8 cellular contexts compared by ENCODE assay signal in genomic region chr20:45823949-45824835, GRCh38. TPM values are rescaled to one million over a fixed set of nuclear protein-coding genes. Genes with fewer than 3 reads are reported as not detected.
DNase-seq lines count a peak whose midpoint lies in the region; ATAC-seq and TF ChIP-seq lines count a peak whose summit lies in the region.

No MANE protein-coding gene starts in this region.

- H3K4me1 Mint-ChIP-seq in activated B cell treated with CpG ODN at 0.5 μM for 24 hours = peaks cover 26% of the 10 kb centered on the region
- peaks cover 28% of the 10 kb centered on the region for H3K4me1 Mint-ChIP-seq in dendritic cell treated with granulocyte-macrophage colony-stimulating factor and Interleukin-4, amounts not matched to agents 40 ng/mL and 50 ng/mL, for 4 days (ENCODE audit: low read depth)

- H3K4me3 ChIP-seq in HCT116 (replicated peaks in 1 of 2; ENCODE audit: low read depth in 1 of 2, low read length in 2 of 2) (no peak overlapping the region), mesendoderm (ENCODE audit: low read length) (no peak overlapping the region)

- H3K79me2 ChIP-seq in HCT116 (ENCODE audit: insufficient read depth, low read length) (no peaks in the 10 kb centered on the region), mesendoderm (ENCODE audit: control insufficient read depth, insufficient read depth, low read length) (no peaks in the 10 kb centered on the region)

- H2BK5ac ChIP-seq in mesendoderm (ENCODE audit: low read length) = no peak overlapping the region

- H3K36me3 ChIP-seq in HCT116 (ENCODE audit: control insufficient read depth in 1 of 2, insufficient read depth in 2 of 2, low read length in 2 of 2) = no peaks in the 10 kb centered on the region
- H3K36me3 ChIP-seq in mesendoderm (ENCODE audit: control insufficient read depth, insufficient read depth, low read length) = no peaks in the 10 kb centered on the region

- TF ChIP-seq RAD21 in HCT116 (IDR thresholded peaks at IDR 0.05; ENCODE audit: low read depth) = peak; percentile 68

- H3K4ac ChIP-seq in mesendoderm (ENCODE audit: low read depth, low read length) = no peak overlapping the region

- no peak overlapping the region for H3K18ac ChIP-seq in mesendoderm (ENCODE audit: low read length)

- H4K5ac ChIP-seq in mesendoderm (ENCODE audit: low read length) = no peak overlapping the region

- peak overlapping the region; percentile 82 for H3K4me3 Mint-ChIP-seq in activated B cell treated with CpG ODN at 0.5 μM for 24 hours
- H3K4me3 Mint-ChIP-seq in dendritic cell treated with granulocyte-macrophage colony-stimulating factor and Interleukin-4, amounts not matched to agents 40 ng/mL and 50 ng/mL, for 4 days = peak overlapping the region; percentile 64

- RAD21 ChIA-PET in HCT116 (lab: Charles Lee; ENCODE audit: low non-redundant PET in 1 of 2, low total read pairs in 2 of 2, uncharacterized antibody in 2 of 2, unreplicated experiment in 2 of 2) = interaction anchor here in 1 of 2 experiments (0.6 to 0.7 kb wide), 2 partner anchors 39 to 139 kb away, joined by 3 read pairs; no protein-coding TSS in a partner anchor

- intact Hi-C loops in HCT116 (cut with micrococcal nuclease) (loop anchor here (2.0 kb wide), 1 partner anchor 139 kb away; no protein-coding TSS in a partner anchor), activated B cell treated with CpG ODN at 0.5 μM for 24 hours (cut with micrococcal nuclease) (loop anchor here (1.0 to 5.0 kb wide), 2 partner anchors 139 to 188 kb away; no protein-coding TSS in a partner anchor)
- intact Hi-C loops in dendritic cell treated with granulocyte-macrophage colony-stimulating factor and Interleukin-4, amounts not matched to agents 40 ng/mL and 50 ng/mL, for 4 days (cut with micrococcal nuclease) = loop anchor here (1.0 kb wide), 1 partner anchor 139 kb away; no protein-coding TSS in a partner anchor

- H2BK15ac ChIP-seq in mesendoderm (replicated peaks; ENCODE audit: low read depth) = no peak overlapping the region

- no peak for TF ChIP-seq POLR2A in HCT116 (IDR thresholded peaks at IDR 0.05; ENCODE audit: borderline replicate concordance, extremely low read depth, insufficient read depth, insufficient read length)

- POLR2A ChIA-PET in HCT116 (lab: Charles Lee) (no interaction called here), activated B cell treated with CpG ODN at 0.5 μM for 24 hours (lab: Charles Lee) (interaction anchor here (0.6 to 1.4 kb wide), 5 partner anchors 31 to 145 kb away, joined by 3 to 9 read pairs (median 3); partner anchors contain the start of genes ACOT8, PCIF1 and ZSWIM3)

- peak overlapping the region; percentile 60 for H3K27ac Mint-ChIP-seq in activated B cell treated with CpG ODN at 0.5 μM for 24 hours
- H3K27ac Mint-ChIP-seq in dendritic cell treated with granulocyte-macrophage colony-stimulating factor and Interleukin-4, amounts not matched to agents 40 ng/mL and 50 ng/mL, for 4 days = peak overlapping the region; percentile 8

- H3K27me3 Mint-ChIP-seq in activated B cell treated with CpG ODN at 0.5 μM for 24 hours = peaks cover 18% of the 10 kb centered on the region
- H3K27me3 Mint-ChIP-seq in dendritic cell treated with granulocyte-macrophage colony-stimulating factor and Interleukin-4, amounts not matched to agents 40 ng/mL and 50 ng/mL, for 4 days = peaks cover 39% of the 10 kb centered on the region

- CTCF ChIA-PET in HCT116 (lab: Charles Lee) (interaction anchor here (1.5 to 1.9 kb wide), 2 partner anchors 110 to 137 kb away, joined by 6 read pairs; partner anchors contain the start of gene PCIF1), activated B cell treated with CpG ODN at 0.5 μM for 24 hours (lab: Charles Lee) (interaction anchor here (0.8 to 2.3 kb wide), 9 partner anchors 15 to 163 kb away, joined by 3 to 11 read pairs (median 3); partner anchors contain the start of gene ZSWIM1)

- H3K23ac ChIP-seq in mesendoderm (ENCODE audit: low read length) = no peak overlapping the region

- TF ChIP-seq CTCF in HCT116 (IDR thresholded peaks at IDR 0.05 in 2 of 3, conservative IDR thresholded peaks at IDR 0.05 in 1 of 3; ENCODE audit: borderline replicate concordance in 1 of 3, insufficient read depth in 1 of 3, low read depth in 2 of 3, low read length in 2 of 3) (peak; percentile 31 to 61 (median 61); a peak in 4 of 6 replicates), activated B cell treated with CpG ODN at 0.5 μM for 24 hours (IDR thresholded peaks at IDR 0.05) (no peak)

- ATAC-seq in HCT116 (peak; percentile 82), activated B cell treated with CpG ODN at 0.5 μM for 24 hours (ENCODE audit: low read depth) (peak; percentile 85), HG02970 (IDR thresholded peaks at IDR 0.05; ENCODE audit: low FRiP score, unreplicated experiment) (no peak), HG03135 (IDR thresholded peaks at IDR 0.05; ENCODE audit: unreplicated experiment) (no peak)

- H3K4me1 ChIP-seq in HCT116 (ENCODE audit: control insufficient read depth in 1 of 2, insufficient read depth in 2 of 2, low read length in 2 of 2) (peaks cover 9 to 22% of the 10 kb centered on the region in 2 experiments; a peak in 3 of 4 replicates), mesendoderm (ENCODE audit: control insufficient read depth, low read depth, low read length) (no peaks in the 10 kb centered on the region)

- H3K56ac ChIP-seq in mesendoderm (ENCODE audit: low read length) = peak overlapping the region; percentile 12

- no peak overlapping the region for H2AFZ ChIP-seq in HCT116 (ENCODE audit: low read depth, low read length, poor library complexity, severe bottlenecking)

- H3K4me2 ChIP-seq in HCT116 (ENCODE audit: low read length) (no peak overlapping the region), mesendoderm (ENCODE audit: low read length) (peak overlapping the region; percentile 23)

- DNase-seq in AG08395 (ENCODE audit: low spot score) = peak; percentile 41
- DNase-seq in HCT116 (ENCODE audit: low read depth, low spot score) = no peak
- peak; percentile 48 for DNase-seq in activated B cell treated with CpG ODN at 0.5 μM for 24 hours
- peak; percentile 85 for DNase-seq in mesendoderm
- peak in 5 of 6 experiments; percentile 9 to 40 (median 24) for DNase-seq in stimulated activated naive CD4-positive, alpha-beta T cell (lab: John Stamatoyannopoulos, UW)

- no peak overlapping the region for H3K27ac ChIP-seq in HCT116 (ENCODE audit: low read depth, low read length)
- H3K27ac ChIP-seq in mesendoderm (ENCODE audit: low read depth, low read length) = no peak overlapping the region

- no peaks in the 10 kb centered on the region for H3K9me3 ChIP-seq in HCT116 (ENCODE audit: control insufficient read depth in 1 of 2, insufficient read depth in 1 of 2, low read depth in 1 of 2, low read length in 2 of 2)

- no CpG with 5 or more reads among the region's 57 CpGs for WGBS in mesendoderm (ENCODE audit: extremely low coverage, insufficient coverage, low lambda C conversion rate)

- no peaks in the 10 kb centered on the region for H3K27me3 ChIP-seq in HCT116 (ENCODE audit: insufficient read depth, low read length)
- H3K27me3 ChIP-seq in mesendoderm (ENCODE audit: insufficient read depth, low read length, poor library complexity) = no peaks in the 10 kb centered on the region

- no peaks in the 10 kb centered on the region for H3K36me3 Mint-ChIP-seq in activated B cell treated with CpG ODN at 0.5 μM for 24 hours (ENCODE audit: low read depth)
- H3K36me3 Mint-ChIP-seq in dendritic cell treated with granulocyte-macrophage colony-stimulating factor and Interleukin-4, amounts not matched to agents 40 ng/mL and 50 ng/mL, for 4 days (ENCODE audit: low read depth) = no peaks in the 10 kb centered on the region

- H4K8ac ChIP-seq in mesendoderm (ENCODE audit: low read depth, low read length) = no peak overlapping the region

- no TSS peak for BruUV-seq in HCT116 (replicated peaks; lab: Mats Ljungman, UMichigan)

- no peaks in the 10 kb centered on the region for H3K9me3 Mint-ChIP-seq in activated B cell treated with CpG ODN at 0.5 μM for 24 hours
- H3K9me3 Mint-ChIP-seq in dendritic cell treated with granulocyte-macrophage colony-stimulating factor and Interleukin-4, amounts not matched to agents 40 ng/mL and 50 ng/mL, for 4 days = no peaks in the 10 kb centered on the region

- H2BK120ac ChIP-seq in mesendoderm (ENCODE audit: low read depth, low read length) = no peak overlapping the region

- H3K79me1 ChIP-seq in mesendoderm (ENCODE audit: low read length) = no peaks in the 10 kb centered on the region

- H2AK5ac ChIP-seq in mesendoderm (ENCODE audit: low read length) = no peak overlapping the region

- H3K9me2 ChIP-seq in HCT116 (ENCODE audit: insufficient read depth) = no peaks in the 10 kb centered on the region

- H3K9ac ChIP-seq in HCT116 (ENCODE audit: low read length) = no peak overlapping the region
- H3K9ac ChIP-seq in mesendoderm (ENCODE audit: low read length) = no peak overlapping the region

- H4K20me1 ChIP-seq in HCT116 (ENCODE audit: insufficient read depth) = no peaks in the 10 kb centered on the region

TF ChIP-seq in HCT116, 20 proteins besides CTCF, POLR2A, EP300 and RAD21:
- TF ChIP-seq SP1 (IDR thresholded peaks at IDR 0.05; ENCODE audit: low read depth) = no peak
- no peak for TF ChIP-seq ATF3 (IDR thresholded peaks at IDR 0.05)
- TF ChIP-seq TCF7L2 (IDR thresholded peaks at IDR 0.05; ENCODE audit: borderline replicate concordance, extremely low read depth, insufficient read depth, insufficient read length) = peak; percentile 42
TF ChIP-seq in HCT116: peak in this region for 1.

RNA-seq across cellular contexts. Expression of gene TNNC2, which starts 2.9 kb away (rescaled TPM):
- total RNA-seq in HCT116 (2021; ENCODE audit: unreplicated experiment) = not detected
- polyA plus RNA-seq in HCT116 (2012) = 0.09 and 0.52 TPM in 2 replicates
- total RNA-seq in activated B cell treated with CpG ODN at 0.5 μM for 24 hours = 0.32 TPM in 1 of 2 replicates, not detected in the other
- polyA plus RNA-seq in mesendoderm (2013, experiment 1 of 2) = 2.9 TPM
- 3.8 TPM for polyA plus RNA-seq in mesendoderm (2013, experiment 2 of 2)

RNA-seq across cellular contexts. Expression of gene SNX21, which starts 9.4 kb away (rescaled TPM):
- total RNA-seq in HCT116 (2021; ENCODE audit: unreplicated experiment) = 11.9 TPM
- 9.4 and 9.8 TPM in 2 replicates for polyA plus RNA-seq in HCT116 (2012)
- total RNA-seq in activated B cell treated with CpG ODN at 0.5 μM for 24 hours = 0.49 and 0.93 TPM in 2 replicates
- polyA plus RNA-seq in mesendoderm (2013, experiment 1 of 2) = 5.7 TPM
- 5.7 TPM for polyA plus RNA-seq in mesendoderm (2013, experiment 2 of 2)

RNA-seq across cellular contexts. Expression of gene UBE2C, which starts 11.7 kb away (rescaled TPM):
- total RNA-seq in HCT116 (2021; ENCODE audit: unreplicated experiment) = 205 TPM
- polyA plus RNA-seq in HCT116 (2012) = 231 and 356 TPM in 2 replicates
- 2.4 and 3.3 TPM in 2 replicates for total RNA-seq in activated B cell treated with CpG ODN at 0.5 μM for 24 hours
- polyA plus RNA-seq in mesendoderm (2013, experiment 1 of 2) = 442 TPM
- 450 TPM for polyA plus RNA-seq in mesendoderm (2013, experiment 2 of 2)

RNA-seq across cellular contexts. Expression of gene DNTTIP1, which starts 32.4 kb away (rescaled TPM):
- total RNA-seq in HCT116 (2021; ENCODE audit: unreplicated experiment) (61.0 TPM), activated B cell treated with CpG ODN at 0.5 μM for 24 hours (23.6 and 24.4 TPM in 2 replicates)
- polyA plus RNA-seq in HCT116 (2012) = 116 and 151 TPM in 2 replicates
- polyA plus RNA-seq in mesendoderm (2013, experiment 1 of 2) = 55.5 TPM
- 56.2 TPM for polyA plus RNA-seq in mesendoderm (2013, experiment 2 of 2)

RNA-seq across cellular contexts. Expression of gene WFDC3, which starts 32.5 kb away (rescaled TPM):
- total RNA-seq in HCT116 (2021; ENCODE audit: unreplicated experiment) (4.7 TPM), activated B cell treated with CpG ODN at 0.5 μM for 24 hours (not detected in 2 replicates)
- 9.4 and 12.7 TPM in 2 replicates for polyA plus RNA-seq in HCT116 (2012)
- 0.27 TPM for polyA plus RNA-seq in mesendoderm (2013, experiment 1 of 2)
- polyA plus RNA-seq in mesendoderm (2013, experiment 2 of 2) = 0.29 TPM

Comparison
In these comparisons a context has a peak if more than half of its experiments do, and no peak if none do; other contexts are left out.
1. ATAC-seq: peak in HCT116 (single experiment) and activated B cell treated with CpG ODN at 0.5 μM for 24 hours (single experiment); none in HG02970 (single experiment) and HG03135 (single experiment).
2. RNA of gene UBE2C, which starts 11.7 kb away (total RNA-seq): 205 TPM in HCT116 (single experiment); 2.4 to 3.3 TPM in activated B cell treated with CpG ODN at 0.5 μM for 24 hours; every median in the first group is over 10 times any median in the second.